15 cellular contexts compared by ENCODE assay signal in the genomic region with DNA sequence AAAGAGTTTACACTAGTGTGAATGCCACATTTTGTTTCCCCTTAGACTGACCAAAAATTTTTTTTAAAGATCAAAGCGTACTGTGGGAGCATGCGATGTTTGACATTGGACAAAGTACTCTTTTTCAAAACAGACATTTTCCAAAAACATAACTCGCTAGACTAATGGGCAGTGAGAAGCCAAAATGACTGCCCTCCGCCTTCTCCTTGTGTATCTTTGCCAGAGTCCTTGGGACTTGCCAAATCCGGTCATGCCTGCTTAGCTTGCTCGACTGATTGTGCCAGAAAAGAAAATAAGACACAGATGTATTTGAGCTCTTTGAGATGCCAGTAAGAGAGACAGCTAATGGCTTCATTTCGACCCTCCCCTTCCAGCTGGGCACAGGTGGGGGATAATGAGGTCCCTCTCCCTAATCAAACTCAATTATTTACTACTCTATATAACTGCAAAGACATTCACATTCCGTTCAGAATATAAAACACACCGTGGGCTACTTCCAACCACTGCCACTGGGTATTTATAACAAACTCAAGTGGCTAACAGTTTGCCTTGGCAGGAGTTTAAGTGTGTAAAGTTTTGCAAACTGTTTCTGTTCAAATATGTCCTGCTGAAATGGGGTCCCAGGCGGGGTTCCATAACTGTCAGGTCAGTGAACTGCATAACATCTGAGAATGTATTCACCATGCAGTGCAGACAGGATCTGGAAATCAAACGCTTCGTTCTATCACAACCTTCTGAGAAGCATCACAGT.
A peak's percentile ranks its signal among the peaks of the same experiment; 100 is the strongest.
DNase-seq lines count a peak whose midpoint lies in the region; TF ChIP-seq lines count a peak whose summit lies in the region.
"Had no signal": no experiment of that assay in that cellular context is flagged by ENCODE, and none has a peak within 500 bp of the region (broad histone marks: within the 10 kb centered on the region; RNA-seq: fewer than 3 reads in every experiment).

No MANE protein-coding gene starts in this region.

- H4K20me1 ChIP-seq in neural progenitor cell (ENCODE audit: low read depth): no peaks in the 10 kb centered on the region

- H3K36me3 ChIP-seq in neural progenitor cell (no peaks in the 10 kb centered on the region), endodermal cell (ENCODE audit: control insufficient read depth, insufficient read depth, low read length) (no peaks in the 10 kb centered on the region), SJCRH30 (no peaks in the 10 kb centered on the region)

- no peak overlapping the region for H3K4me3 ChIP-seq in AG04450 (ENCODE audit: low read depth, low read length)
- H3K4me3 ChIP-seq in neural progenitor cell: no peak overlapping the region
- no peak overlapping the region for H3K4me3 ChIP-seq in endodermal cell (ENCODE audit: low read length)
- no peak overlapping the region for H3K4me3 ChIP-seq in SJCRH30
- H3K4me3 ChIP-seq: BLaER1 treated with 17β-estradiol and CSF1 and Interleukin-3, amounts not matched to agents 10 nM and 100 nM; GM23338 had no signal

- CTCF ChIA-PET in AG04450 (lab: Charles Lee): interaction anchor here (1.5 kb wide), 1 partner anchor 9 kb away, joined by 13 read pairs; no protein-coding TSS in a partner anchor

- H3K27me3 Mint-ChIP-seq in neural progenitor cell (ENCODE audit: insufficient read depth, low read depth) (no peaks in the 10 kb centered on the region), endodermal cell (ENCODE audit: insufficient read depth) (no peaks in the 10 kb centered on the region)
- H3K27me3 Mint-ChIP-seq: T-helper 17 cell had no signal

- no peak for TF ChIP-seq CTCF in AG04450 (IDR thresholded peaks at IDR 0.05; ENCODE audit: low read depth, low read length)
- no peak for TF ChIP-seq CTCF in neural progenitor cell (IDR thresholded peaks at IDR 0.05)
- no peak for TF ChIP-seq CTCF in endodermal cell (conservative IDR thresholded peaks at IDR 0.05)

- no peaks in the 10 kb centered on the region for H3K9me3 ChIP-seq in AG04450 (ENCODE audit: control insufficient read depth, insufficient read depth, low read length)
- no peaks in the 10 kb centered on the region for H3K9me3 ChIP-seq in neural progenitor cell (ENCODE audit: low read depth)
- H3K9me3 ChIP-seq in endodermal cell (ENCODE audit: control insufficient read depth, low read length): no peaks in the 10 kb centered on the region
- no peaks in the 10 kb centered on the region for H3K9me3 ChIP-seq in SJCRH30 (replicated peaks)
- H3K9me3 ChIP-seq: BLaER1 treated with 17β-estradiol and CSF1 and Interleukin-3, amounts not matched to agents 10 nM and 100 nM had no signal

- H3K27me3 ChIP-seq in AG04450 (ENCODE audit: control insufficient read depth, insufficient read depth, low read length) (no peaks in the 10 kb centered on the region), neural progenitor cell (no peaks in the 10 kb centered on the region), endodermal cell (ENCODE audit: control insufficient read depth, insufficient read depth, low read length, poor library complexity, severe bottlenecking) (no peaks in the 10 kb centered on the region), SJCRH30 (no peaks in the 10 kb centered on the region)
- H3K27me3 ChIP-seq: BLaER1 treated with 17β-estradiol and CSF1 and Interleukin-3, amounts not matched to agents 10 nM and 100 nM had no signal

- H3K4me2 ChIP-seq in neural progenitor cell: no peak overlapping the region
- H3K4me2 ChIP-seq: BLaER1 treated with 17β-estradiol and CSF1 and Interleukin-3, amounts not matched to agents 10 nM and 100 nM; GM23338 had no signal

- POLR2A ChIA-PET in AG04450 (lab: Yijun Ruan, JAX): no interaction called here

- H3K9ac ChIP-seq in neural progenitor cell (no peak overlapping the region), endodermal cell (ENCODE audit: extremely low read depth, low read length, poor library complexity, severe bottlenecking) (no peak overlapping the region)
- H3K9ac ChIP-seq: BLaER1 treated with 17β-estradiol and CSF1 and Interleukin-3, amounts not matched to agents 10 nM and 100 nM had no signal

- no peak overlapping the region for H2AFZ ChIP-seq in neural progenitor cell (replicated peaks)
- H2AFZ ChIP-seq: GM23338 had no signal

- H3K4me1 ChIP-seq in neural progenitor cell (peaks cover 20% of the 10 kb centered on the region), endodermal cell (ENCODE audit: control insufficient read depth, insufficient read depth, low read length) (no peaks in the 10 kb centered on the region), SJCRH30 (peaks cover 12% of the 10 kb centered on the region)
- H3K4me1 ChIP-seq: BLaER1 treated with 17β-estradiol and CSF1 and Interleukin-3, amounts not matched to agents 10 nM and 100 nM had no signal

- DNase-seq in AG04450 (ENCODE audit: low read depth, low spot score): no peak
- DNase-seq in NCI-H69 (lab: John Stamatoyannopoulos, UW): peak; percentile 97
- peak; percentile 70 for DNase-seq in fibroblast of the conjunctiva (ENCODE audit: low read depth)
- DNase-seq in neural progenitor cell (ENCODE audit: low spot score): no peak
- no peak for DNase-seq in iPS-NIHi11 (ENCODE audit: low spot score)
- DNase-seq in endodermal cell: no peak
- DNase-seq in SJCRH30: no peak
- no peak for DNase-seq in activated CD4-positive, alpha-beta T cell treated with anti-CD3 and anti-CD28 coated beads for 4 hours
- DNase-seq: activated T-cell treated with anti-CD3 and anti-CD28 coated beads, Interleukin-2, amount 50 U/mL, for 1 hour; effector CD8-positive, alpha-beta T cell; NCI-H510A treated with DMSO at 0.1 percent for 48 hours; stimulated activated CD4-positive, alpha-beta T cell treated with anti-CD3 and anti-CD28 coated beads, Interleukin-2, amount 100 ng/mL, for 48 hours; T-helper 17 cell had no signal

- H3K4me1 Mint-ChIP-seq in neural progenitor cell: peaks cover 28% of the 10 kb centered on the region
- H3K4me1 Mint-ChIP-seq in endodermal cell: peaks cover 22% of the 10 kb centered on the region

- peaks cover 4% of the 10 kb centered on the region for H3F3A ChIP-seq in neural progenitor cell (ENCODE audit: low read depth)

- no peak overlapping the region for H3K4me3 Mint-ChIP-seq in neural progenitor cell
- H3K4me3 Mint-ChIP-seq in endodermal cell: no peak overlapping the region
- H3K4me3 Mint-ChIP-seq: GM23338, T-helper 17 cell had no signal

- WGBS in endodermal cell (ENCODE audit: insufficient coverage in 1 of 2, insufficient read length in 1 of 2), 2 experiments: 93 to 97% methylated on average over 9 to 12 of the region's 12 CpGs

- H3K9me3 Mint-ChIP-seq in neural progenitor cell (no peaks in the 10 kb centered on the region), endodermal cell (no peaks in the 10 kb centered on the region)
- H3K9me3 Mint-ChIP-seq: GM23338 had no signal

- H3K27ac Mint-ChIP-seq in neural progenitor cell (peak overlapping the region; percentile 60), endodermal cell (no peak overlapping the region)
- H3K27ac Mint-ChIP-seq: GM23338, T-helper 17 cell had no signal

- peaks cover 5% of the 10 kb centered on the region for H3K79me2 ChIP-seq in neural progenitor cell (ENCODE audit: low read depth)

- peak overlapping the region; percentile 22 for H3K27ac ChIP-seq in AG04450 (ENCODE audit: low read depth, low read length)
- H3K27ac ChIP-seq in neural progenitor cell: no peak overlapping the region
- H3K27ac ChIP-seq in endodermal cell (ENCODE audit: low read depth, low read length): no peak overlapping the region
- no peak overlapping the region for H3K27ac ChIP-seq in SJCRH30
- H3K27ac ChIP-seq: BLaER1 treated with 17β-estradiol and CSF1 and Interleukin-3, amounts not matched to agents 10 nM and 100 nM had no signal

- H3K36me3 Mint-ChIP-seq in neural progenitor cell (peaks cover 4% of the 10 kb centered on the region), endodermal cell (ENCODE audit: low read depth) (peaks cover 11% of the 10 kb centered on the region)

Comparison
In these comparisons a context has a peak if more than half of its experiments do, and no peak if none do; other contexts are left out.
1. DNase-seq: peak in NCI-H69 (single experiment) and fibroblast of the conjunctiva (single experiment); none in AG04450 (single experiment), neural progenitor cell (single experiment), iPS-NIHi11 (single experiment), endodermal cell (single experiment), SJCRH30 (0 of 2) and activated CD4-positive, alpha-beta T cell treated with anti-CD3 and anti-CD28 coated beads for 4 hours (0 of 2).